In genomic region chr22:19402642-19403191, GRCh38 we compare ENCODE assay signal across 25 cellular contexts.
"Had no signal": no experiment of that assay in that cellular context is flagged by ENCODE, and none has a peak within 500 bp of the region (broad histone marks: within the 10 kb centered on the region; RNA-seq: fewer than 3 reads in every experiment).

No MANE protein-coding gene starts in this region.

- H3K4me1 ChIP-seq: left lung, lower lobe of right lung, suprapubic skin, tibial nerve, vagina had no signal

- ATAC-seq: left colon; left lung; lower lobe of right lung; naive thymus-derived CD8-positive, alpha-beta T cell; right cardiac atrium; sciatic nerve; stimulated activated naive B cell treated with anti-CD40 and anti-IgM and Interleukin-4, amounts not matched to agents 10 μg/mL and 1 μg/mL and 100 μg/mL, for 72 hours; stimulated activated naive CD8-positive, alpha-beta T cell treated with anti-CD3 and anti-CD28 coated beads, Interleukin-15, Interleukin-2, amounts not matched to agents 100 U/mL and 50 U/mL, for 24 hours had no signal

- H3K4me3 Mint-ChIP-seq: naive thymus-derived CD8-positive, alpha-beta T cell; stimulated activated naive B cell treated with anti-CD40 and anti-IgM and Interleukin-4, amounts not matched to agents 10 μg/mL and 1 μg/mL and 100 μg/mL, for 72 hours; type B pancreatic cell had no signal

- H3K27me3 ChIP-seq: left lung, ovary, stomach, suprapubic skin, tibial nerve, vagina had no signal

- H3K4me3 ChIP-seq: left lung, lower lobe of right lung, ovary, skin epidermis, stomach, suprapubic skin, thoracic aorta, tibial nerve, vagina had no signal

- H3K27me3 Mint-ChIP-seq: naive thymus-derived CD8-positive, alpha-beta T cell; progenitor cell of endocrine pancreas; stimulated activated naive B cell treated with anti-CD40 and anti-IgM and Interleukin-4, amounts not matched to agents 10 μg/mL and 1 μg/mL and 100 μg/mL, for 72 hours; type B pancreatic cell had no signal

- H3K36me3 ChIP-seq: ovary had no signal

- H3K27ac ChIP-seq: left lung, lower lobe of right lung, ovary, skin epidermis, stomach, suprapubic skin, thoracic aorta, tibial nerve, vagina had no signal

- DNase-seq: hypothalamus; kidney; left colon; left lung; lower lobe of right lung; mammary epithelial cell; naive thymus-derived CD8-positive, alpha-beta T cell; ovary; retina; right cardiac atrium; stimulated activated CD4-positive, alpha-beta T cell treated with anti-CD3 and anti-CD28 coated beads, Interleukin-12 subunit alpha, Interleukin-12 subunit beta, amount 100 ng/mL, for 4 hours; stimulated activated CD4-positive, alpha-beta T cell treated with anti-CD3 and anti-CD28 coated beads, Interleukin-15, amount 100 ng/mL, for 24 hours; stimulated activated CD4-positive, alpha-beta T cell treated with anti-CD3 and anti-CD28 coated beads, Interleukin-2, amount 100 ng/mL, for 24 hours; stimulated activated CD4-positive, alpha-beta T cell treated with anti-CD3 and anti-CD28 coated beads, Interleukin-4, amount 100 ng/mL, for 1 hour; stimulated activated naive B cell treated with anti-CD40 and anti-IgM and Interleukin-4, amounts not matched to agents 10 μg/mL and 1 μg/mL and 100 μg/mL, for 72 hours; stimulated activated naive CD8-positive, alpha-beta T cell treated with anti-CD3 and anti-CD28 coated beads, Interleukin-15, Interleukin-2, amounts not matched to agents 100 U/mL and 50 U/mL, for 24 hours; stomach had no signal

- H3K9me3 Mint-ChIP-seq: naive thymus-derived CD8-positive, alpha-beta T cell; stimulated activated naive B cell treated with anti-CD40 and anti-IgM and Interleukin-4, amounts not matched to agents 10 μg/mL and 1 μg/mL and 100 μg/mL, for 72 hours; type B pancreatic cell had no signal

- H3K27ac Mint-ChIP-seq: progenitor cell of endocrine pancreas; stimulated activated naive B cell treated with anti-CD40 and anti-IgM and Interleukin-4, amounts not matched to agents 10 μg/mL and 1 μg/mL and 100 μg/mL, for 72 hours; type B pancreatic cell had no signal

- H3K9me3 ChIP-seq: left lung, lower lobe of right lung, ovary, stomach, suprapubic skin, thoracic aorta, tibial nerve, vagina had no signal

- FAIRE-seq: kidney had no signal
